8 cellular contexts compared by ENCODE assay signal in genomic region chr19:2475702-2476450, GRCh38. TPM values are rescaled to one million over a fixed set of nuclear protein-coding genes. Genes with fewer than 3 reads are reported as not detected.
DNase-seq lines count a peak whose midpoint lies in the region; ATAC-seq and TF ChIP-seq lines count a peak whose summit lies in the region.

TSS of gene GADD45B (plus strand) at chr19:2476127. CDS start at chr19:2476359, 232 bp downstream.

- WGBS in adrenal gland, 4 donors, result 1% methylated on average over 14 to 69 of the region's 70 CpGs
- WGBS in heart left ventricle, 4 donors, result 0 to 1% (median 0%) methylated on average over 27 to 70 of the region's 70 CpGs

- TF ChIP-seq POLR2A in adrenal gland (IDR thresholded peaks at IDR 0.05) (peak; percentile 100), heart left ventricle (IDR thresholded peaks at IDR 0.05) (peak; percentile 100)

- H3K36me3 Mint-ChIP-seq in type B pancreatic cell, result no peaks in the 10 kb centered on the region

- H3K9me3 ChIP-seq in adrenal gland (replicated peaks in 1 of 3) (no peaks in the 10 kb centered on the region), heart left ventricle (no peaks in the 10 kb centered on the region)

- H3K27ac ChIP-seq in adrenal gland (peak within 1 kb of the TSS; percentile 79 to 96 (median 82)), heart left ventricle (peak within 1 kb of the TSS; percentile 82 to 96 (median 91))

- H3K27ac Mint-ChIP-seq in type B pancreatic cell, result peak within 1 kb of the TSS; percentile 97

- peaks cover 14% of the 10 kb centered on the region for H3K4me1 Mint-ChIP-seq in type B pancreatic cell (ENCODE audit: unreplicated experiment)

- no peaks in the 10 kb centered on the region for H3K9me3 Mint-ChIP-seq in type B pancreatic cell

- H3K27me3 ChIP-seq in adrenal gland (no peaks in the 10 kb centered on the region), heart left ventricle (no peaks in the 10 kb centered on the region)

- peaks cover 10 to 17% of the 10 kb centered on the region in 2 donors for H3K4me1 ChIP-seq in adrenal gland (replicated peaks in 1 of 2)
- peaks cover 4 to 42% (median 28%) of the 10 kb centered on the region in 12 donors for H3K4me1 ChIP-seq in heart left ventricle

- peak within 1 kb of the TSS; percentile 97 for H3K4me3 Mint-ChIP-seq in type B pancreatic cell

- TF ChIP-seq CTCF in GM12875 (IDR thresholded peaks at IDR 0.05; ENCODE audit: borderline replicate concordance, insufficient read depth, low read depth, low read length) (no peak), adrenal gland (IDR thresholded peaks at IDR 0.05) (peak in 1 of 6 experiments; percentile 12), heart left ventricle (IDR thresholded peaks at IDR 0.05) (no peak), type B pancreatic cell (conservative IDR thresholded peaks at IDR 0.05) (no peak)

- H3K4me3 ChIP-seq in GM12875 (ENCODE audit: low read depth, low read length) (peak within 1 kb of the TSS; percentile 84), adrenal gland (peak within 1 kb of the TSS; percentile 59 to 91 (median 73)), heart left ventricle (peak within 1 kb of the TSS; percentile 60 to 98 (median 88))

- H3K36me3 ChIP-seq in adrenal gland (replicated peaks in 1 of 2), result peaks cover 0 to 9% of the 10 kb centered on the region in 2 donors
- peaks cover 0 to 14% (median 0%) of the 10 kb centered on the region in 9 donors for H3K36me3 ChIP-seq in heart left ventricle

- intact Hi-C loops in T-helper 1 cell treated with Interleukin-12 subunit alpha and Interleukin-12 subunit beta and Interleukin-4 antibody, amounts not matched to agents 30 ng/mL and 1 ng/mL, for 36 hours (cut with micrococcal nuclease), result loop anchor here (1.0 to 2.0 kb wide), 7 partner anchors 19 to 144 kb away; partner anchors contain the start of genes LMNB2 and TIMM13
- intact Hi-C loops in adrenal gland (cut with DNase I), result loop anchor here (2.0 to 10.0 kb wide), 3 partner anchors 66 to 139 kb away; no protein-coding TSS in a partner anchor
- intact Hi-C loops in heart left ventricle (cut with DNase I), result loop anchor here in 9 of 10 donors (1.0 to 5.0 kb wide), 14 partner anchors 19 to 135 kb away; no protein-coding TSS in a partner anchor
- intact Hi-C loops in posterior cingulate gyrus (cut with DNase I), result loop anchor here (5.0 kb wide), 1 partner anchor 66 kb away; no protein-coding TSS in a partner anchor

- H3K27me3 Mint-ChIP-seq in type B pancreatic cell, result peaks cover 38% of the 10 kb centered on the region

- ATAC-seq in HG02840 (IDR thresholded peaks at IDR 0.05; ENCODE audit: low FRiP score, unreplicated experiment) (peak; percentile 56), heart left ventricle (peak; percentile 78 to 89 (median 84))

- DNase-seq in NCI-H146 (lab: John Stamatoyannopoulos, UW) (peak; percentile 85), adrenal gland (peak; percentile 98 to 99 (median 99)), heart left ventricle (peak; percentile 98), posterior cingulate gyrus (peak; percentile 95 to 100 (median 97)), type B pancreatic cell (ENCODE audit: extremely low spot score, unreplicated experiment) (peak; percentile 98)

RNA-seq across cellular contexts. Expression of gene GADD45B, which starts in this region (rescaled TPM):
- 72.4 and 85.8 TPM in 2 replicates for total RNA-seq in T-helper 1 cell treated with Interleukin-12 subunit alpha and Interleukin-12 subunit beta and Interleukin-4 antibody, amounts not matched to agents 30 ng/mL and 1 ng/mL, for 36 hours
- total RNA-seq in adrenal gland, result 100 to 1,000 TPM in 2 of 8 donors, 10 to 100 TPM in 6; 47.0 to 119 (median 74.2) TPM
- 100 to 1,000 TPM in 1 of 3 donors, 10 to 100 TPM in 2; 18.3 to 132 (median 81.2) TPM for polyA plus RNA-seq in adrenal gland
- total RNA-seq in heart left ventricle, result 100 to 1,000 TPM in 2 of 9 donors, 10 to 100 TPM in 7; 20.3 to 155 (median 46.6) TPM
- 10 to 100 TPM; 67.2 to 68.4 TPM for polyA plus RNA-seq in heart left ventricle
- total RNA-seq in type B pancreatic cell (ENCODE audit: low replicate concordance), result 31.1 and 67.3 TPM in 2 replicates

Comparison
In these comparisons a context has a peak if more than half of its experiments do, and no peak if none do; other contexts are left out.
1. Peak in every context shown above with its lines: DNase-seq, ATAC-seq, H3K4me3 ChIP-seq and H3K27ac ChIP-seq.